In genomic region chr19:13062317-13062716, GRCh38 we compare ENCODE assay signal across 24 cellular contexts. TPM values are rescaled to one million over a fixed set of nuclear protein-coding genes. Genes with fewer than 3 reads are reported as not detected.
DNase-seq lines count a peak whose midpoint lies in the region; ATAC-seq and TF ChIP-seq lines count a peak whose summit lies in the region.
"Had no signal": no experiment of that assay in that cellular context is flagged by ENCODE, and none has a peak within 500 bp of the region (broad histone marks: within the 10 kb centered on the region; RNA-seq: fewer than 3 reads in every experiment).

No MANE protein-coding gene starts in this region.

- H3K4me3 Mint-ChIP-seq in natural killer cell, result no peak overlapping the region
- H3K4me3 Mint-ChIP-seq: activated CD4-positive, alpha-beta T cell treated with anti-CD3 and anti-CD28 coated beads for 36 hours; CD4-positive, CD25-positive, alpha-beta regulatory T cell; IgD-negative memory B cell had no signal

- H3K27ac ChIP-seq in BLaER1 treated with 17β-estradiol and CSF1 and Interleukin-3, amounts not matched to agents 10 nM and 100 nM, result no peak overlapping the region
- H3K27ac ChIP-seq in layer of hippocampus (ENCODE audit: low read depth, low read length) (peak overlapping the region; percentile 92), suprapubic skin (peak overlapping the region; percentile 60)
- H3K27ac ChIP-seq: HL-60 had no signal

- peaks cover 0 to 86% (median 30%) of the 10 kb centered on the region in 11 experiments; a peak in 13 of 22 replicates for H4K20me1 ChIP-seq in BLaER1 treated with 17β-estradiol and CSF1 and Interleukin-3, amounts not matched to agents 10 nM and 100 nM

- no peak for TF ChIP-seq EP300 in suprapubic skin (IDR thresholded peaks at IDR 0.05)

- intact Hi-C loops in natural killer cell (cut with micrococcal nuclease), result no loop called here

- no peak for ATAC-seq in HG03039 (IDR thresholded peaks at IDR 0.05; ENCODE audit: unreplicated experiment)
- ATAC-seq in natural killer cell, result no peak
- ATAC-seq: activated CD4-positive, alpha-beta T cell treated with anti-CD3 and anti-CD28 coated beads for 36 hours; activated naive CD4-positive, alpha-beta T cell treated with anti-CD3 and anti-CD28 coated beads, Interleukin-2, amount 50 U/mL, for 72 hours; body of pancreas; T-cell had no signal

- peaks cover 6 to 11% of the 10 kb centered on the region in 2 donors for H3K4me1 Mint-ChIP-seq in natural killer cell

- TF ChIP-seq CTCF in suprapubic skin (IDR thresholded peaks at IDR 0.05) (no peak), natural killer cell (IDR thresholded peaks at IDR 0.05) (no peak)

- DNase-seq in adipocyte (ENCODE audit: low read depth), result no peak
- no peak for DNase-seq in suprapubic skin (ENCODE audit: low spot score in 2 of 2)
- no peak for DNase-seq in GDM1 (lab: John Stamatoyannopoulos, UW)
- no peak for DNase-seq in mesenteric fat pad (ENCODE audit: low spot score)
- DNase-seq in natural killer cell, result no peak
- DNase-seq: activated CD4-positive, alpha-beta T cell treated with anti-CD3 and anti-CD28 coated beads for 36 hours; body of pancreas; CD4-positive, CD25-positive, alpha-beta regulatory T cell; hypothalamus; NCI-H187; NCI-H2227 treated with DMSO at 0.1 percent for 48 hours; NCI-H774; OCI-M1; spleen; stimulated activated CD4-positive, alpha-beta T cell treated with anti-CD3 and anti-CD28 coated beads, Interleukin-4, amount 100 ng/mL, for 24 hours; stomach; T-cell had no signal

- H3K36me3 ChIP-seq in BLaER1 treated with 17β-estradiol and CSF1 and Interleukin-3, amounts not matched to agents 10 nM and 100 nM, result no peaks in the 10 kb centered on the region
- H3K36me3 ChIP-seq in adipocyte (ENCODE audit: control insufficient read depth, insufficient read depth, low read length, severe bottlenecking) (no peaks in the 10 kb centered on the region), suprapubic skin (no peaks in the 10 kb centered on the region)
- H3K36me3 ChIP-seq: spleen, stomach had no signal

- H3K27me3 ChIP-seq in BLaER1 treated with 17β-estradiol and CSF1 and Interleukin-3, amounts not matched to agents 10 nM and 100 nM, result no peaks in the 10 kb centered on the region
- no peaks in the 10 kb centered on the region for H3K27me3 ChIP-seq in adipocyte (replicated peaks; ENCODE audit: control insufficient read depth, insufficient read depth, low read length)
- no peaks in the 10 kb centered on the region for H3K27me3 ChIP-seq in layer of hippocampus (ENCODE audit: control insufficient read depth, insufficient read depth, low read length)
- H3K27me3 ChIP-seq in suprapubic skin, result no peaks in the 10 kb centered on the region
- H3K27me3 ChIP-seq: body of pancreas, stomach had no signal

- peak overlapping the region in 9 of 11 experiments; percentile 21 to 98 (median 92); a peak in 16 of 22 replicates for H3K4me2 ChIP-seq in BLaER1 treated with 17β-estradiol and CSF1 and Interleukin-3, amounts not matched to agents 10 nM and 100 nM

- peaks cover 14 to 25% of the 10 kb centered on the region in 2 donors for H3K27me3 Mint-ChIP-seq in natural killer cell (ENCODE audit: low read depth in 2 of 2)

- H3K27ac Mint-ChIP-seq in natural killer cell, result no peak overlapping the region
- H3K27ac Mint-ChIP-seq: activated CD4-positive, alpha-beta T cell treated with anti-CD3 and anti-CD28 coated beads for 36 hours; activated naive CD4-positive, alpha-beta T cell treated with anti-CD3 and anti-CD28 coated beads, Interleukin-2, amount 50 U/mL, for 72 hours; IgD-negative memory B cell; T-cell had no signal

- peak overlapping the region in 7 of 11 experiments; percentile 9 to 70 (median 44); a peak in 6 of 22 replicates for H3K9ac ChIP-seq in BLaER1 treated with 17β-estradiol and CSF1 and Interleukin-3, amounts not matched to agents 10 nM and 100 nM
- H3K9ac ChIP-seq in adipocyte (ENCODE audit: low read length), result peak overlapping the region; percentile 86

- no peak overlapping the region for H3K4me3 ChIP-seq in BLaER1 treated with 17β-estradiol and CSF1 and Interleukin-3, amounts not matched to agents 10 nM and 100 nM
- H3K4me3 ChIP-seq in adipocyte (ENCODE audit: low read length) (no peak overlapping the region), suprapubic skin (no peak overlapping the region)
- H3K4me3 ChIP-seq: body of pancreas had no signal

- H3K4me1 ChIP-seq in BLaER1 treated with 17β-estradiol and CSF1 and Interleukin-3, amounts not matched to agents 10 nM and 100 nM, result peaks cover 42 to 86% (median 72%) of the 10 kb centered on the region in 10 experiments
- H3K4me1 ChIP-seq in adipocyte (ENCODE audit: control insufficient read depth, insufficient read depth, low read length) (peaks cover 98% of the 10 kb centered on the region), suprapubic skin (peaks cover 98% of the 10 kb centered on the region)

- H3K9me3 ChIP-seq in BLaER1 treated with 17β-estradiol and CSF1 and Interleukin-3, amounts not matched to agents 10 nM and 100 nM (replicated peaks in 1 of 11), result no peaks in the 10 kb centered on the region
- H3K9me3 ChIP-seq in adipocyte (ENCODE audit: control insufficient read depth, low read length), result no peaks in the 10 kb centered on the region
- no peaks in the 10 kb centered on the region for H3K9me3 ChIP-seq in suprapubic skin
- H3K9me3 ChIP-seq: body of pancreas, spleen, stomach had no signal

- no peak for TF ChIP-seq POLR2A in suprapubic skin (IDR thresholded peaks at IDR 0.05)

- no peaks in the 10 kb centered on the region for H3K36me3 Mint-ChIP-seq in natural killer cell
- H3K36me3 Mint-ChIP-seq: activated naive CD4-positive, alpha-beta T cell treated with anti-CD3 and anti-CD28 coated beads, Interleukin-2, amount 50 U/mL, for 72 hours; CD4-positive, CD25-positive, alpha-beta regulatory T cell; T-cell had no signal

- H3K9me3 Mint-ChIP-seq in natural killer cell, result no peaks in the 10 kb centered on the region
- H3K9me3 Mint-ChIP-seq: activated naive CD4-positive, alpha-beta T cell treated with anti-CD3 and anti-CD28 coated beads, Interleukin-2, amount 50 U/mL, for 72 hours; CD4-positive, CD25-positive, alpha-beta regulatory T cell; IgD-negative memory B cell; T-cell had no signal

RNA-seq across cellular contexts. Expression of gene LYL1, which starts 40.3 kb away (rescaled TPM):
- 1 to 10 TPM; 1.5 to 2.7 (median 2.2) TPM for total RNA-seq in suprapubic skin
- 11.5 TPM for total RNA-seq in mesenteric fat pad
- total RNA-seq in natural killer cell, result 1 to 10 TPM; 2.0 to 7.7 (median 6.7) TPM
- total RNA-seq: G401 had no signal

RNA-seq across cellular contexts. Expression of gene TRMT1, which starts 54.2 kb away (rescaled TPM):
- total RNA-seq in suprapubic skin (10 to 100 TPM; 35.1 to 46.2 (median 40.6) TPM), mesenteric fat pad (33.2 TPM), natural killer cell (10 to 100 TPM; 33.8 to 48.5 (median 42.2) TPM)

RNA-seq across cellular contexts. Expression of gene NACC1, which starts 55.7 kb away (rescaled TPM):
- 10 to 100 TPM; 13.4 to 47.6 (median 35.3) TPM for total RNA-seq in suprapubic skin
- 45.2 TPM for total RNA-seq in mesenteric fat pad
- 10 to 100 TPM; 41.2 to 48.7 (median 43.4) TPM for total RNA-seq in natural killer cell

Comparison
In these comparisons a context has a peak if more than half of its experiments do, and no peak if none do; other contexts are left out.
1. H3K27ac ChIP-seq: peak in layer of hippocampus (single experiment) and suprapubic skin (single experiment); none in BLaER1 treated with 17β-estradiol and CSF1 and Interleukin-3, amounts not matched to agents 10 nM and 100 nM (0 of 11).